Comparison of ENCODE assay signal across 8 cellular contexts in genomic region chr5:149564542-149565140, GRCh38. TPM values are rescaled to one million over a fixed set of nuclear protein-coding genes. Genes with fewer than 3 reads are reported as not detected.
A peak's percentile ranks its signal among the peaks of the same experiment; 100 is the strongest.
DNase-seq lines count a peak whose midpoint lies in the region; ATAC-seq and TF ChIP-seq lines count a peak whose summit lies in the region.
"Not testable (repeated sequence)": the region's sequence is repeated elsewhere in the genome, so short reads cannot be mapped to it uniquely, and the experiment has no call there.

No MANE protein-coding gene starts in this region.

- H3K27ac Mint-ChIP-seq in activated B cell treated with CpG ODN at 0.5 μM for 24 hours = not testable (repeated sequence)

- not testable (repeated sequence) for H3K79me1 ChIP-seq in mesenchymal stem cell (replicated peaks; ENCODE audit: low read length, poor library complexity, severe bottlenecking)

- in situ Hi-C loops in G401 (cut with HindIII; ENCODE audit: low sequenced_read_pairs) = not testable (repeated sequence)

- H3K9me3 ChIP-seq in mesenchymal stem cell (ENCODE audit: control insufficient read depth, low read length); thoracic aorta: not testable (repeated sequence)

- not testable (repeated sequence) for H3K4me1 ChIP-seq in mesenchymal stem cell (ENCODE audit: control insufficient read depth, insufficient read depth, low read depth, low read length)
- peaks cover 20 to 36% of the 10 kb centered on the region in 2 donors for H3K4me1 ChIP-seq in thoracic aorta (ENCODE audit: control insufficient read depth in 1 of 2, low read depth in 2 of 2)

- H3K4me2 ChIP-seq in mesenchymal stem cell (ENCODE audit: low read length, poor library complexity, severe bottlenecking) = not testable (repeated sequence)

- H3K27ac ChIP-seq in epithelial cell of prostate (peak overlapping the region; percentile 98), thoracic aorta (peak overlapping the region; percentile 22 to 60)
- H3K27ac ChIP-seq in mesenchymal stem cell (ENCODE audit: low read length, poor library complexity, severe bottlenecking) = not testable (repeated sequence)

- 63% methylated on average over 15 of the region's 15 CpGs for WGBS in mesenchymal stem cell

- H2BK12ac ChIP-seq in mesenchymal stem cell (ENCODE audit: low read length in 2 of 2) = not testable (repeated sequence)

- H3K4ac ChIP-seq in mesenchymal stem cell (ENCODE audit: low read depth in 1 of 2, low read length in 2 of 2) = peak overlapping the region in 1 of 2 experiments; percentile 84

- H2BK5ac ChIP-seq in mesenchymal stem cell (ENCODE audit: low read depth, low read length, poor library complexity, severe bottlenecking) = not testable (repeated sequence)

- ATAC-seq in GM21619 (IDR thresholded peaks at IDR 0.05; ENCODE audit: unreplicated experiment) = peak; percentile 95
- ATAC-seq in HG03565 (IDR thresholded peaks at IDR 0.05; ENCODE audit: unreplicated experiment) = peak; percentile 92
- ATAC-seq in activated B cell treated with CpG ODN at 0.5 μM for 24 hours (ENCODE audit: low read depth) = peak; percentile 96
- ATAC-seq in thoracic aorta (ENCODE audit: insufficient number of reproducible peaks, low FRiP score, low read depth) = peak; percentile 61

- TF ChIP-seq CTCF in activated B cell treated with CpG ODN at 0.5 μM for 24 hours (IDR thresholded peaks at IDR 0.05) = not testable (repeated sequence)
- TF ChIP-seq CTCF in thoracic aorta (IDR thresholded peaks at IDR 0.05) = peak; percentile 58

- H2AFZ ChIP-seq in mesenchymal stem cell (ENCODE audit: low read depth, low read length) = not testable (repeated sequence)

- CTCF ChIA-PET in activated B cell treated with CpG ODN at 0.5 μM for 24 hours (lab: Charles Lee) = interaction anchor here (0.6 to 2.5 kb wide), 20 partner anchors 22 to 1075 kb away, joined by 3 to 14 read pairs (median 5); no protein-coding TSS in a partner anchor

- not testable (repeated sequence) for H3K18ac ChIP-seq in mesenchymal stem cell (ENCODE audit: low read depth in 1 of 2, low read length in 2 of 2)

- H3K9me3 Mint-ChIP-seq in activated B cell treated with CpG ODN at 0.5 μM for 24 hours = not testable (repeated sequence)

- H3K4me1 Mint-ChIP-seq in activated B cell treated with CpG ODN at 0.5 μM for 24 hours = not testable (repeated sequence)

- peak; percentile 93 for DNase-seq in G401 (ENCODE audit: low spot score)
- peak; percentile 86 for DNase-seq in NCI-H460 (ENCODE audit: extremely low read depth, low read depth)
- not testable (repeated sequence) for DNase-seq in activated B cell treated with CpG ODN at 0.5 μM for 24 hours; epithelial cell of prostate (ENCODE audit: low read depth, low spot score); thoracic aorta (ENCODE audit: low spot score)
- peak; percentile 87 for DNase-seq in mesenchymal stem cell

- not testable (repeated sequence) for H3K4me3 ChIP-seq in mesenchymal stem cell (ENCODE audit: insufficient read depth in 1 of 2, low read depth in 1 of 2, low read length in 2 of 2); thoracic aorta

- H3K36me3 ChIP-seq in mesenchymal stem cell (ENCODE audit: control insufficient read depth in 1 of 2, insufficient read depth in 2 of 2, low read depth in 1 of 2, low read length in 2 of 2); thoracic aorta: not testable (repeated sequence)

- not testable (repeated sequence) for H4K8ac ChIP-seq in mesenchymal stem cell (ENCODE audit: low read length)

- H3K27me3 Mint-ChIP-seq in activated B cell treated with CpG ODN at 0.5 μM for 24 hours = not testable (repeated sequence)

- POLR2A ChIA-PET in activated B cell treated with CpG ODN at 0.5 μM for 24 hours (lab: Charles Lee) = not testable (repeated sequence)

- H3K14ac ChIP-seq in mesenchymal stem cell (ENCODE audit: low read length in 2 of 2) = not testable (repeated sequence)

- not testable (repeated sequence) for H4K91ac ChIP-seq in mesenchymal stem cell (ENCODE audit: low read length)

- peak overlapping the region; percentile 73 for H3K9ac ChIP-seq in mesenchymal stem cell (ENCODE audit: low read length)

- not testable (repeated sequence) for H3K4me3 Mint-ChIP-seq in activated B cell treated with CpG ODN at 0.5 μM for 24 hours

- not testable (repeated sequence) for H2AK5ac ChIP-seq in mesenchymal stem cell (ENCODE audit: low read length, severe bottlenecking)

- not testable (repeated sequence) for H2BK15ac ChIP-seq in mesenchymal stem cell (ENCODE audit: low read depth, poor library complexity, severe bottlenecking)

- not testable (repeated sequence) for H2BK120ac ChIP-seq in mesenchymal stem cell (ENCODE audit: low read depth, low read length)

- not testable (repeated sequence) for H3K27me3 ChIP-seq in mesenchymal stem cell (ENCODE audit: control insufficient read depth in 1 of 2, insufficient read depth in 1 of 2, low read length in 2 of 2); thoracic aorta (replicated peaks; ENCODE audit: insufficient read depth)

- not testable (repeated sequence) for H3K23ac ChIP-seq in mesenchymal stem cell (ENCODE audit: low read length in 2 of 2)

- H3K36me3 Mint-ChIP-seq in activated B cell treated with CpG ODN at 0.5 μM for 24 hours (ENCODE audit: low read depth) = not testable (repeated sequence)

- intact Hi-C loops in activated B cell treated with CpG ODN at 0.5 μM for 24 hours (cut with micrococcal nuclease) = loop anchor here (1.0 to 10.0 kb wide), 7 partner anchors 122 to 1387 kb away; no protein-coding TSS in a partner anchor

RNA-seq across cellular contexts. Expression of gene CSNK1A1, which starts 13.4 kb away (rescaled TPM):
- 230 and 259 TPM in 2 replicates for total RNA-seq in G401 (2014; rRNA removed; shearing (Covaris generic))
- total RNA-seq in NCI-H460 (2014; rRNA removed; shearing (Covaris generic)) = 330 and 335 TPM in 2 replicates
- 140 and 170 TPM in 2 replicates for polyA plus RNA-seq in NCI-H460 (2014; cell fraction: nucleus; rRNA removed)
- total RNA-seq in activated B cell treated with CpG ODN at 0.5 μM for 24 hours (120 and 133 TPM in 2 replicates), thoracic aorta (100 to 1,000 TPM; 222 to 262 TPM)
- polyA plus RNA-seq in mesenchymal stem cell (2013, experiment 1 of 2) = 211 TPM
- 208 TPM for polyA plus RNA-seq in mesenchymal stem cell (2013, experiment 2 of 2)

RNA-seq across cellular contexts. Expression of gene ARHGEF37, which starts 16.7 kb away (rescaled TPM):
- total RNA-seq in G401 (2014; rRNA removed; shearing (Covaris generic)) = not detected in 2 replicates
- 1.6 and 1.8 TPM in 2 replicates for total RNA-seq in NCI-H460 (2014; rRNA removed; shearing (Covaris generic))
- polyA plus RNA-seq in NCI-H460 (2014; cell fraction: nucleus; rRNA removed) = 1.2 and 2.2 TPM in 2 replicates
- total RNA-seq in activated B cell treated with CpG ODN at 0.5 μM for 24 hours = 0.88 and 1.1 TPM in 2 replicates
- polyA plus RNA-seq in mesenchymal stem cell (2013, experiment 1 of 2) = 0.48 TPM
- 0.42 TPM for polyA plus RNA-seq in mesenchymal stem cell (2013, experiment 2 of 2)
- total RNA-seq in thoracic aorta = 10 to 100 TPM in 1 of 2 donors, 1 to 10 TPM in 1; 5.6 to 11.4 TPM
